Comparison of ENCODE assay signal across 18 cellular contexts in genomic region chr2:219099319-219099718, GRCh38. TPM values are rescaled to one million over a fixed set of nuclear protein-coding genes. Genes with fewer than 3 reads are reported as not detected.
DNase-seq lines count a peak whose midpoint lies in the region; TF ChIP-seq lines count a peak whose summit lies in the region.
"Had no signal": no experiment of that assay in that cellular context is flagged by ENCODE, and none has a peak within 500 bp of the region (broad histone marks: within the 10 kb centered on the region; RNA-seq: fewer than 3 reads in every experiment).

No MANE protein-coding gene starts in this region.

- no peak overlapping the region for H3K27ac ChIP-seq in brain microvascular endothelial cell
- H3K27ac ChIP-seq: body of pancreas, dorsolateral prefrontal cortex, thoracic aorta had no signal

- H3K27me3 ChIP-seq in brain microvascular endothelial cell (replicated peaks) = no peaks in the 10 kb centered on the region
- H3K27me3 ChIP-seq: body of pancreas had no signal

- in situ Hi-C loops in brain microvascular endothelial cell (cut with HindIII; ENCODE audit: low pct_ligation_motif_present, low sequenced_read_pairs) = no loop called here

- no peak for TF ChIP-seq CTCF in brain microvascular endothelial cell (IDR thresholded peaks at IDR 0.05; ENCODE audit: low read depth, low read length, missing control alignments)

- H3K4me3 ChIP-seq in brain microvascular endothelial cell (ENCODE audit: low read depth, low read length) = no peak overlapping the region
- H3K4me3 ChIP-seq: body of pancreas, dorsolateral prefrontal cortex, thoracic aorta had no signal

- H3K36me3 ChIP-seq in brain microvascular endothelial cell (replicated peaks) = no peaks in the 10 kb centered on the region

- DNase-seq in EH (ENCODE audit: low read depth) (peak; percentile 74), HT1080 (ENCODE audit: low read depth) (peak; percentile 47), brain microvascular endothelial cell (peak; percentile 4), non-pigmented ciliary epithelial cell (ENCODE audit: low read depth) (peak; percentile 18), NCI-H2029 treated with DMSO at 0.1 percent for 48 hours (lab: John Stamatoyannopoulos, UW) (no peak), GM19238 (ENCODE audit: insufficient read length, low spot score) (no peak), glomerular visceral epithelial cell (ENCODE audit: extremely low spot score) (no peak)
- DNase-seq: activated CD4-positive, CD25-positive, alpha-beta regulatory T cell; activated CD8-positive, alpha-beta memory T cell treated with anti-CD3 and anti-CD28 coated beads, Interleukin-2, amount 10 ng/mL, durations not matched to agents 7 days and 5 days; activated gamma-delta T cell treated with Interleukin-2 at 50 U/mL for 16 hours; body of pancreas; CD4-positive, alpha-beta memory T cell; dorsolateral prefrontal cortex; NCI-H1092; right cardiac atrium had no signal

RNA-seq across cellular contexts. Expression of gene IHH, which starts 38.6 kb away (rescaled TPM):
- not detected in 2 replicates for total RNA-seq in HT1080 (2014; rRNA removed; shearing (Covaris generic))
- polyA plus RNA-seq in HT1080 (2015; cell fraction: cytosol; rRNA removed) = not detected in 2 replicates
- not detected in 2 replicates for polyA plus RNA-seq in HT1080 (2015; cell fraction: nucleus; rRNA removed)
- total RNA-seq: activated CD8-positive, alpha-beta memory T cell treated with anti-CD3 and anti-CD28 coated beads, Interleukin-2, amount 10 ng/mL, durations not matched to agents 7 days and 5 days; lung microvascular endothelial cell; right cardiac atrium had no signal
- polyA plus RNA-seq: CD4-positive, alpha-beta memory T cell; IgD-negative memory B cell had no signal

RNA-seq across cellular contexts. Expression of gene CFAP65, which starts 58.0 kb away (rescaled TPM):
- total RNA-seq in HT1080 (2014; rRNA removed; shearing (Covaris generic)) = not detected in 2 replicates
- 0.09 and 0.17 TPM in 2 replicates for polyA plus RNA-seq in HT1080 (2015; cell fraction: cytosol; rRNA removed)
- polyA plus RNA-seq in HT1080 (2015; cell fraction: nucleus; rRNA removed) = 0.25 and 0.26 TPM in 2 replicates
- total RNA-seq: activated CD8-positive, alpha-beta memory T cell treated with anti-CD3 and anti-CD28 coated beads, Interleukin-2, amount 10 ng/mL, durations not matched to agents 7 days and 5 days; body of pancreas; CD4-positive, alpha-beta memory T cell; lung microvascular endothelial cell; right cardiac atrium; thoracic aorta had no signal
- polyA plus RNA-seq: CD4-positive, alpha-beta memory T cell; IgD-negative memory B cell; right cardiac atrium had no signal

Comparison
In these comparisons a context has a peak if more than half of its experiments do, and no peak if none do; other contexts are left out.
1. DNase-seq: peak in EH (single experiment), HT1080 (single experiment), brain microvascular endothelial cell (single experiment) and non-pigmented ciliary epithelial cell (single experiment); none in NCI-H2029 treated with DMSO at 0.1 percent for 48 hours (single experiment), GM19238 (single experiment) and glomerular visceral epithelial cell (single experiment).